Comparison of ENCODE assay signal across 9 cellular contexts in genomic region chr18:9825571-9826073, GRCh38.
A peak's percentile ranks its signal among the peaks of the same experiment; 100 is the strongest.
DNase-seq lines count a peak whose midpoint lies in the region; ATAC-seq and TF ChIP-seq lines count a peak whose summit lies in the region.
"Had no signal": no experiment of that assay in that cellular context is flagged by ENCODE, and none has a peak within 500 bp of the region (broad histone marks: within the 10 kb centered on the region; RNA-seq: fewer than 3 reads in every experiment).

No MANE protein-coding gene starts in this region.

- no peaks in the 10 kb centered on the region for H3K27me3 ChIP-seq in neutrophil
- H3K27me3 ChIP-seq: cardiac muscle cell had no signal

- ATAC-seq in GM18868 (IDR thresholded peaks at IDR 0.05; ENCODE audit: unreplicated experiment): no peak
- ATAC-seq in GM18867 (IDR thresholded peaks at IDR 0.05; ENCODE audit: unreplicated experiment): no peak
- no peak for ATAC-seq in GM18511 (IDR thresholded peaks at IDR 0.05; ENCODE audit: unreplicated experiment)
- ATAC-seq in GM18502 (IDR thresholded peaks at IDR 0.05; ENCODE audit: poor library complexity, unreplicated experiment): no peak

- H3K4me3 ChIP-seq in neutrophil (ENCODE audit: low read depth in 1 of 2, low read length in 1 of 2): peak overlapping the region; percentile 44 to 47
- H3K4me3 ChIP-seq: cardiac muscle cell had no signal

- DNase-seq in COLO829 (ENCODE audit: low spot score) (peak; percentile 58), NOMO-1 treated with DMSO at 0.1 percent for 48 hours (lab: John Stamatoyannopoulos, UW; ENCODE audit: unreplicated experiment) (peak; percentile 95), epidermal melanocyte (ENCODE audit: insufficient read length, low spot score) (peak; percentile 47)

- no peak for TF ChIP-seq CTCF in neutrophil (IDR thresholded peaks at IDR 0.05)

- no peaks in the 10 kb centered on the region for H3K9me3 ChIP-seq in neutrophil

- H3K4me1 ChIP-seq in neutrophil (ENCODE audit: control insufficient read depth in 1 of 2, insufficient read depth in 1 of 2, low read depth in 1 of 2, low read length in 1 of 2): peaks cover 86 to 90% of the 10 kb centered on the region in 2 experiments

- H3K36me3 ChIP-seq in neutrophil: no peaks in the 10 kb centered on the region
- H3K36me3 ChIP-seq: cardiac muscle cell had no signal

- H3K27ac ChIP-seq in neutrophil: peak overlapping the region; percentile 95
- H3K27ac ChIP-seq: cardiac muscle cell had no signal
